19 cellular contexts compared by ENCODE assay signal in the genomic region with DNA sequence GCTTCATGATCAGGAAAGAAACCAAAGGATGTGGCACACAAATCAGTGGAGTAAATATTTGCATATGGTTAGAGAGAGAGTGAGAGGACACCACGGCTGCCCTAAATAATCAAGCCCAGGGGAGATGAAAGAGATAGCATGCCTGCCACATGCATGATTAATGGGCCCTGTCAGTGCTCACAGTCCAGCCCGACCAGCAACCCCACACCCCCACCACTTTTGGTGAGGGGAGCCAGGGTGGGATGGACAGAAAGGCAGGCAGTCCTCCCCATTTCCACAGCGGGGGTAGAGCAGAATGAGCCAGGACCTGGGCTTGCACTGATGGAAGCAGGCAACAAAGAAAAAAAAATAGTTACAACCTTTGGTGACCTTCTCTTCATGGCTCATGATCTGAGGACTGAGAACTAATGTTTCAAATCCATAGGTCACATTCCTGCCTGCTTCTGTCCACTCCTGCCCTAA.
A peak's percentile ranks its signal among the peaks of the same experiment; 100 is the strongest.
DNase-seq lines count a peak whose midpoint lies in the region; ATAC-seq and FAIRE-seq lines count a peak whose summit lies in the region.
"Had no signal": no experiment of that assay in that cellular context is flagged by ENCODE, and none has a peak within 500 bp of the region (broad histone marks: within the 10 kb centered on the region; RNA-seq: fewer than 3 reads in every experiment).

No MANE protein-coding gene starts in this region.

- H3K27me3 ChIP-seq in CD4-positive, CD25-positive, alpha-beta regulatory T cell (ENCODE audit: control insufficient read depth, insufficient read depth, low read length) = no peaks in the 10 kb centered on the region
- H3K27me3 ChIP-seq in CD8-positive, alpha-beta memory T cell (ENCODE audit: insufficient read depth, low read length, poor library complexity, severe bottlenecking) = no peaks in the 10 kb centered on the region
- H3K27me3 ChIP-seq: colonic mucosa had no signal

- no peaks in the 10 kb centered on the region for H3K36me3 Mint-ChIP-seq in CD4-positive, CD25-positive, alpha-beta regulatory T cell
- H3K36me3 Mint-ChIP-seq in CD8-positive, alpha-beta memory T cell = peaks cover 1 to 7% (median 4%) of the 10 kb centered on the region in 3 donors
- H3K36me3 Mint-ChIP-seq: stimulated activated memory B cell treated with anti-CD40 and anti-IgM and Interleukin-4, amounts not matched to agents 10 μg/mL and 1 μg/mL and 100 μg/mL, for 72 hours had no signal

- ATAC-seq in CD4-positive, CD25-positive, alpha-beta regulatory T cell (ENCODE audit: low read depth in 2 of 2) = no peak
- ATAC-seq in GM19023 (IDR thresholded peaks at IDR 0.05; ENCODE audit: unreplicated experiment) (no peak), GM18511 (IDR thresholded peaks at IDR 0.05; ENCODE audit: unreplicated experiment) (no peak), Right ventricle myocardium superior (ENCODE audit: poor library complexity) (no peak)
- ATAC-seq: left ventricle myocardium superior; stimulated activated memory B cell treated with anti-CD40 and anti-IgM and Interleukin-4, amounts not matched to agents 10 μg/mL and 1 μg/mL and 100 μg/mL, for 72 hours had no signal

- H3K36me3 ChIP-seq in CD4-positive, CD25-positive, alpha-beta regulatory T cell (ENCODE audit: control insufficient read depth, insufficient read depth, low read length) = no peaks in the 10 kb centered on the region
- H3K36me3 ChIP-seq in CD8-positive, alpha-beta memory T cell (ENCODE audit: insufficient read depth, low read length) = no peaks in the 10 kb centered on the region
- H3K36me3 ChIP-seq: colonic mucosa had no signal

- H3K9me3 ChIP-seq in CD4-positive, CD25-positive, alpha-beta regulatory T cell (ENCODE audit: control insufficient read depth in 2 of 2, low read length in 2 of 2) = no peaks in the 10 kb centered on the region
- no peaks in the 10 kb centered on the region for H3K9me3 ChIP-seq in CD8-positive, alpha-beta memory T cell (ENCODE audit: low read length)
- H3K9me3 ChIP-seq: colonic mucosa had no signal

- H3K27me3 Mint-ChIP-seq in CD4-positive, CD25-positive, alpha-beta regulatory T cell = no peaks in the 10 kb centered on the region
- peaks cover 0 to under 1% of the 10 kb centered on the region in 2 donors for H3K27me3 Mint-ChIP-seq in CD8-positive, alpha-beta memory T cell

- H3K4me1 Mint-ChIP-seq in CD4-positive, CD25-positive, alpha-beta regulatory T cell = peaks cover 19 to 46% (median 40%) of the 10 kb centered on the region in 4 donors
- peaks cover 55 to 70% (median 56%) of the 10 kb centered on the region in 3 donors for H3K4me1 Mint-ChIP-seq in CD8-positive, alpha-beta memory T cell

- no peak for FAIRE-seq in RCC 7860 (lab: Jason Lieb, UNC)
- FAIRE-seq: astrocyte had no signal

- peak overlapping the region; percentile 48 for H3K27ac ChIP-seq in CD4-positive, CD25-positive, alpha-beta regulatory T cell (ENCODE audit: insufficient read depth, low read length, poor library complexity, severe bottlenecking)
- no peak overlapping the region for H3K27ac ChIP-seq in CD8-positive, alpha-beta memory T cell (ENCODE audit: low read depth, low read length)
- H3K27ac ChIP-seq: colonic mucosa, HL-60 had no signal

- intact Hi-C loops in Right ventricle myocardium superior (cut with DNase I) = no loop called here

- peak in 1 of 3 donors; percentile 15 for DNase-seq in CD4-positive, CD25-positive, alpha-beta regulatory T cell
- DNase-seq in CD8-positive, alpha-beta memory T cell = no peak
- DNase-seq in RCC 7860 (ENCODE audit: low spot score) = peak; percentile 36
- peak; percentile 94 for DNase-seq in kidney glomerular epithelial cell (lab: John Stamatoyannopoulos, UW)
- no peak for DNase-seq in stimulated activated naive CD4-positive, alpha-beta T cell treated with Interleukin-2 at 50 U/mL for 16 hours (lab: John Stamatoyannopoulos, UW)
- DNase-seq in Right ventricle myocardium superior = no peak
- DNase-seq: colonic mucosa, EL, foreskin melanocyte, KBM-7, left ventricle myocardium superior, NCI-H1105, NCI-H226, trophoblast cell had no signal

- H3K4me1 ChIP-seq in CD4-positive, CD25-positive, alpha-beta regulatory T cell (ENCODE audit: control insufficient read depth, insufficient read depth, low read length, poor library complexity, severe bottlenecking) = peaks cover 62% of the 10 kb centered on the region
- H3K4me1 ChIP-seq in CD8-positive, alpha-beta memory T cell (ENCODE audit: insufficient read depth, low read length) = peaks cover 73% of the 10 kb centered on the region
- H3K4me1 ChIP-seq: colonic mucosa had no signal

- H3K27ac Mint-ChIP-seq in CD4-positive, CD25-positive, alpha-beta regulatory T cell = peak overlapping the region; percentile 73 to 78 (median 78)
- peak overlapping the region; percentile 68 to 94 (median 87) for H3K27ac Mint-ChIP-seq in CD8-positive, alpha-beta memory T cell
- H3K27ac Mint-ChIP-seq: stimulated activated memory B cell treated with anti-CD40 and anti-IgM and Interleukin-4, amounts not matched to agents 10 μg/mL and 1 μg/mL and 100 μg/mL, for 72 hours had no signal

- peak overlapping the region in 3 of 4 donors; percentile 21 to 47 (median 38) for H3K4me3 Mint-ChIP-seq in CD4-positive, CD25-positive, alpha-beta regulatory T cell
- peak overlapping the region in 6 of 7 donors; percentile 35 to 76 (median 63) for H3K4me3 Mint-ChIP-seq in CD8-positive, alpha-beta memory T cell
- H3K4me3 Mint-ChIP-seq: stimulated activated memory B cell treated with anti-CD40 and anti-IgM and Interleukin-4, amounts not matched to agents 10 μg/mL and 1 μg/mL and 100 μg/mL, for 72 hours had no signal

- H3K4me3 ChIP-seq in CD4-positive, CD25-positive, alpha-beta regulatory T cell (ENCODE audit: low read depth, low read length) = peak overlapping the region; percentile 49
- H3K4me3 ChIP-seq in CD8-positive, alpha-beta memory T cell (ENCODE audit: low read length) = no peak overlapping the region
- H3K4me3 ChIP-seq: colonic mucosa had no signal

- CTCF ChIA-PET in CD8-positive, alpha-beta memory T cell (lab: Charles Lee) = interaction anchor here (0.7 to 2.5 kb wide), 3 partner anchors 8 to 115 kb away, joined by 3 to 7 read pairs (median 4); no protein-coding TSS in a partner anchor

- POLR2A ChIA-PET in CD8-positive, alpha-beta memory T cell (lab: Charles Lee) = interaction anchor here (1.0 kb wide), 1 partner anchor 11 kb away, joined by 8 read pairs; no protein-coding TSS in a partner anchor

- H3K9me3 Mint-ChIP-seq in CD4-positive, CD25-positive, alpha-beta regulatory T cell = no peaks in the 10 kb centered on the region
- peaks cover 0 to 6% (median 0%) of the 10 kb centered on the region in 5 donors for H3K9me3 Mint-ChIP-seq in CD8-positive, alpha-beta memory T cell
- H3K9me3 Mint-ChIP-seq: stimulated activated memory B cell treated with anti-CD40 and anti-IgM and Interleukin-4, amounts not matched to agents 10 μg/mL and 1 μg/mL and 100 μg/mL, for 72 hours had no signal

Comparison
In these comparisons a context has a peak if more than half of its experiments do, and no peak if none do; other contexts are left out.
1. DNase-seq: peak in RCC 7860 (single experiment) and kidney glomerular epithelial cell (single experiment); none in CD8-positive, alpha-beta memory T cell (0 of 5), stimulated activated naive CD4-positive, alpha-beta T cell treated with Interleukin-2 at 50 U/mL for 16 hours (single experiment) and Right ventricle myocardium superior (single experiment).